In genomic region chr13:23852351-23852750, GRCh38 we compare ENCODE assay signal across 17 cellular contexts. TPM values are rescaled to one million over a fixed set of nuclear protein-coding genes. Genes with fewer than 3 reads are reported as not detected.
DNase-seq lines count a peak whose midpoint lies in the region; ATAC-seq and TF ChIP-seq lines count a peak whose summit lies in the region.
"Had no signal": no experiment of that assay in that cellular context is flagged by ENCODE, and none has a peak within 500 bp of the region (broad histone marks: within the 10 kb centered on the region; RNA-seq: fewer than 3 reads in every experiment).

No MANE protein-coding gene starts in this region.

- intact Hi-C loops in PC-3 (cut with micrococcal nuclease) (no loop called here), thyroid gland (cut with DNase I) (no loop called here)

- CTCF ChIA-PET in PC-3 (lab: Charles Lee) = no interaction called here

- peaks cover 18% of the 10 kb centered on the region for H3K4me1 ChIP-seq in PC-3 (ENCODE audit: insufficient read depth, low read length)
- peaks cover 0 to 5% of the 10 kb centered on the region in 2 donors for H3K4me1 ChIP-seq in thyroid gland

- H3K79me2 ChIP-seq in PC-3 (ENCODE audit: low read length) = no peaks in the 10 kb centered on the region

- no peaks in the 10 kb centered on the region for H3K9me2 ChIP-seq in PC-3 (replicated peaks; ENCODE audit: low read length)

- WGBS in thyroid gland, 2 donors = 48 to 50% methylated on average over 2 of the region's 2 CpGs

- TF ChIP-seq CTCF in PC-3 (conservative IDR thresholded peaks at IDR 0.05; ENCODE audit: low read depth, low read length) (no peak), thyroid gland (IDR thresholded peaks at IDR 0.05) (no peak)

- H3K36me3 ChIP-seq in PC-3 (ENCODE audit: low read depth, low read length) (no peaks in the 10 kb centered on the region), thyroid gland (no peaks in the 10 kb centered on the region)

- no peaks in the 10 kb centered on the region for H3F3A ChIP-seq in PC-3 (ENCODE audit: low read length, unreplicated experiment)

- H3K27me3 ChIP-seq in PC-3 (ENCODE audit: low read length) = no peaks in the 10 kb centered on the region
- no peaks in the 10 kb centered on the region for H3K27me3 ChIP-seq in thyroid gland

- DNase-seq in iris pigment epithelial cell (ENCODE audit: low read depth) = peak; percentile 46
- no peak for DNase-seq in activated CD4-positive, alpha-beta T cell treated with anti-CD3 and anti-CD28 coated beads for 4 hours
- DNase-seq in NCI-H1436 (lab: John Stamatoyannopoulos, UW) = no peak
- no peak for DNase-seq in PC-3
- DNase-seq in thyroid gland = no peak
- DNase-seq: AML-193; CD4-positive, CD25-positive, alpha-beta regulatory T cell; Karpas-422; NCI-H1105 treated with DMSO at 0.1 percent for 48 hours; NCI-H1930; NCI-H2171 treated with DMSO at 0.1 percent for 48 hours; NCI-H510A; SHP77 treated with DMSO at 0.1 percent for 48 hours; T-helper 17 cell had no signal

- BruUV-seq in PC-3 (replicated peaks; lab: Mats Ljungman, UMichigan) = no TSS peak

- H2AFZ ChIP-seq in PC-3 (ENCODE audit: low read length) = no peak overlapping the region

- no peak overlapping the region for H3K9ac ChIP-seq in PC-3 (ENCODE audit: low read length)

- H3K4me2 ChIP-seq in PC-3 (ENCODE audit: low read length) = no peak overlapping the region

- ATAC-seq in GM18520 (IDR thresholded peaks at IDR 0.05; ENCODE audit: unreplicated experiment) (peak; percentile 86), GM21786 (IDR thresholded peaks at IDR 0.05; ENCODE audit: unreplicated experiment) (peak; percentile 47), HG03442 (IDR thresholded peaks at IDR 0.05; ENCODE audit: unreplicated experiment) (peak; percentile 29), PC-3 (no peak; the same call in 1 of the 2 replicates)
- ATAC-seq: T-helper 17 cell had no signal

- H3K4me3 ChIP-seq in PC-3 (ENCODE audit: low read length) (no peak overlapping the region), thyroid gland (replicated peaks in 1 of 3) (no peak overlapping the region)

- no peak overlapping the region for H3K27ac ChIP-seq in PC-3 (ENCODE audit: low read length)
- H3K27ac ChIP-seq in thyroid gland = no peak overlapping the region

- no peak for TF ChIP-seq POLR2A in thyroid gland (IDR thresholded peaks at IDR 0.05)

- H4K20me1 ChIP-seq in PC-3 (ENCODE audit: low read length) = no peaks in the 10 kb centered on the region

- H3K9me3 ChIP-seq in PC-3 (ENCODE audit: low read length) (no peaks in the 10 kb centered on the region), thyroid gland (no peaks in the 10 kb centered on the region)

- POLR2A ChIA-PET in PC-3 (lab: Charles Lee; ENCODE audit: unreplicated experiment) = interaction anchor here (0.6 kb wide), 1 partner anchor 41 kb away, joined by 3 read pairs; no protein-coding TSS in a partner anchor

RNA-seq across cellular contexts. Expression of gene MIPEP, which starts 36.8 kb away (rescaled TPM):
- total RNA-seq in PC-3 (2014; rRNA removed) (30.5 and 31.0 TPM in 2 replicates), thyroid gland (10 to 100 TPM; 17.1 to 27.9 (median 24.1) TPM)

RNA-seq across cellular contexts. Expression of gene C1QTNF9B, which starts 45.0 kb away (rescaled TPM):
- total RNA-seq in PC-3 (2014; rRNA removed) (0.23 TPM in 1 of 2 replicates, not detected in the other), thyroid gland (not detected)
- total RNA-seq: CD4-positive, CD25-positive, alpha-beta regulatory T cell; T-helper 17 cell had no signal
